ENCODE assay signal across 21 cellular contexts in genomic region chr18:10907749-10908148, GRCh38.
DNase-seq lines count a peak whose midpoint lies in the region; ATAC-seq, FAIRE-seq and TF ChIP-seq lines count a peak whose summit lies in the region.
"Had no signal": no experiment of that assay in that cellular context is flagged by ENCODE, and none has a peak within 500 bp of the region (broad histone marks: within the 10 kb centered on the region; RNA-seq: fewer than 3 reads in every experiment).

No MANE protein-coding gene starts in this region.

- no peaks in the 10 kb centered on the region for H3K79me1 ChIP-seq in IMR-90 (ENCODE audit: low read depth in 1 of 2, low read length in 2 of 2)

- no peaks in the 10 kb centered on the region for H3K9me1 ChIP-seq in IMR-90 (ENCODE audit: insufficient read depth, low read length)

- H3K4ac ChIP-seq in IMR-90 (ENCODE audit: low read depth, low read length) = no peak overlapping the region

- DNase-seq in IMR-90 (no peak), HepG2 (ENCODE audit: low spot score) (no peak), osteoblast (ENCODE audit: insufficient read length, low spot score, missing footprints) (peak; percentile 19), head of caudate nucleus (no peak), SIG-M5 (lab: John Stamatoyannopoulos, UW) (no peak)
- DNase-seq: AML-193; Caco-2; Calu3; CD4-positive, alpha-beta T cell; CD8-positive, alpha-beta T cell; DMS79 treated with DMSO at 0.1 percent for 48 hours; GF-D8 had no signal

- TF ChIP-seq CTCF in IMR-90 (conservative IDR thresholded peaks at IDR 0.05; ENCODE audit: low read depth, low read length) = no peak
- TF ChIP-seq CTCF in HepG2 (CRISPR knock-in tag; IDR thresholded peaks at IDR 0.05) = no peak
- no peak for TF ChIP-seq CTCF in osteoblast (IDR thresholded peaks at IDR 0.05; ENCODE audit: extremely low read depth, low read depth, low read length)

- H3K9ac ChIP-seq in IMR-90 (ENCODE audit: low read depth, low read length) = no peak overlapping the region
- H3K9ac ChIP-seq in HepG2 (ENCODE audit: insufficient read depth, low read depth, low read length) = no peak overlapping the region
- H3K9ac ChIP-seq: BLaER1 treated with 17β-estradiol and CSF1 and Interleukin-3, amounts not matched to agents 10 nM and 100 nM had no signal

- no peak overlapping the region for H3K56ac ChIP-seq in IMR-90 (ENCODE audit: extremely low read depth, insufficient read depth, low read length)

- H4K91ac ChIP-seq in IMR-90 (ENCODE audit: insufficient read depth, low read depth, low read length) = no peak overlapping the region

- CTCF ChIA-PET in IMR-90 (lab: Yijun Ruan, JAX) = no interaction called here
- CTCF ChIA-PET in HepG2 (lab: Yijun Ruan, JAX; ENCODE audit: low intra/inter-chr PET ratio, low total read pairs) = no interaction called here

- intact Hi-C loops in IMR-90 (cut with micrococcal nuclease) = no loop called here
- intact Hi-C loops in HepG2 (cut with micrococcal nuclease; ENCODE audit: unreplicated experiment) = no loop called here
- intact Hi-C loops in head of caudate nucleus (cut with DNase I) = no loop called here

- dilution Hi-C loops in IMR-90 (cut with HindIII; ENCODE audit: low sequenced_read_pairs, unreplicated experiment) = no loop called here

- no peak overlapping the region for H2BK20ac ChIP-seq in IMR-90 (ENCODE audit: low read depth, low read length)

- H3K4me1 ChIP-seq in IMR-90 (ENCODE audit: control insufficient read depth, insufficient read depth, low read length) = no peaks in the 10 kb centered on the region
- peaks cover 38% of the 10 kb centered on the region for H3K4me1 ChIP-seq in HepG2 (ENCODE audit: insufficient read depth, low read length)
- H3K4me1 ChIP-seq in osteoblast (ENCODE audit: insufficient read depth, low read length) = peaks cover 2% of the 10 kb centered on the region
- H3K4me1 ChIP-seq: A549; BLaER1 treated with 17β-estradiol and CSF1 and Interleukin-3, amounts not matched to agents 10 nM and 100 nM; Caco-2 had no signal

- TF ChIP-seq EP300 in HepG2 (IDR thresholded peaks at IDR 0.05; ENCODE audit: low read depth in 2 of 2, low read length in 2 of 2) = no peak
- no peak for TF ChIP-seq EP300 in HepG2 (CRISPR knock-in tag; IDR thresholded peaks at IDR 0.05; ENCODE audit: borderline replicate concordance)

- in situ Hi-C loops in IMR-90 (cut with MboI; ENCODE audit: low sequenced_read_pairs) (no loop called here), HepG2 (cut with HindIII; ENCODE audit: extremely low pct_ligation_motif_present, low pct_unique_long_range_greater_than_20kb) (no loop called here)

- H3K9me3 ChIP-seq in IMR-90 (ENCODE audit: control insufficient read depth, insufficient read depth, low read length) (no peaks in the 10 kb centered on the region), HepG2 (ENCODE audit: low read length) (no peaks in the 10 kb centered on the region), osteoblast (ENCODE audit: low read depth, low read length) (no peaks in the 10 kb centered on the region)
- H3K9me3 ChIP-seq: A549; BLaER1 treated with 17β-estradiol and CSF1 and Interleukin-3, amounts not matched to agents 10 nM and 100 nM; Caco-2 had no signal

- ATAC-seq in IMR-90 (ENCODE audit: low read depth) = no peak
- no peak for ATAC-seq in HepG2
- no peak for ATAC-seq in HG02763 (IDR thresholded peaks at IDR 0.05; ENCODE audit: unreplicated experiment)
- ATAC-seq: A549; CD8-positive, alpha-beta T cell had no signal

- TF ChIP-seq POLR2A in IMR-90 (IDR thresholded peaks at IDR 0.05; ENCODE audit: low read depth, low read length) = no peak
- TF ChIP-seq POLR2A in HepG2 (IDR thresholded peaks at IDR 0.05; ENCODE audit: insufficient read depth in 1 of 2, low read depth in 2 of 2, low read length in 2 of 2) = no peak

- H3K4me2 ChIP-seq in IMR-90 (ENCODE audit: low read depth, low read length) = no peak overlapping the region
- H3K4me2 ChIP-seq in HepG2 (ENCODE audit: low read depth, low read length) = no peak overlapping the region
- H3K4me2 ChIP-seq in osteoblast (ENCODE audit: insufficient read depth, low read length) = no peak overlapping the region
- H3K4me2 ChIP-seq: A549; BLaER1 treated with 17β-estradiol and CSF1 and Interleukin-3, amounts not matched to agents 10 nM and 100 nM had no signal

- H2AK9ac ChIP-seq in IMR-90 (replicated peaks; ENCODE audit: low read depth, low read length, poor library complexity) = no peak overlapping the region

- no peak overlapping the region for H4K8ac ChIP-seq in IMR-90 (ENCODE audit: low read depth in 2 of 2, low read length in 2 of 2)

- H3K4me3 ChIP-seq in IMR-90 (ENCODE audit: insufficient read depth, low read depth, low read length) = no peak overlapping the region
- H3K4me3 ChIP-seq in HepG2 (replicated peaks in 1 of 3; ENCODE audit: insufficient read depth in 1 of 3, low read depth in 2 of 3, low read length in 3 of 3) = no peak overlapping the region
- no peak overlapping the region for H3K4me3 ChIP-seq in osteoblast (ENCODE audit: insufficient read depth, low read length)
- H3K4me3 ChIP-seq: A549; BLaER1 treated with 17β-estradiol and CSF1 and Interleukin-3, amounts not matched to agents 10 nM and 100 nM had no signal

- H2BK15ac ChIP-seq in IMR-90 (ENCODE audit: low read depth, low read length) = no peak overlapping the region

- H2BK120ac ChIP-seq in IMR-90 (ENCODE audit: low read depth, low read length) = no peak overlapping the region

- TF ChIP-seq RAD21 in IMR-90 (IDR thresholded peaks at IDR 0.05; ENCODE audit: low read length) = no peak
- TF ChIP-seq RAD21 in HepG2 (CRISPR knock-in tag; IDR thresholded peaks at IDR 0.05) = no peak

- H3K23ac ChIP-seq in IMR-90 (ENCODE audit: low read depth, low read length) = no peak overlapping the region

- H2AK5ac ChIP-seq in IMR-90 (ENCODE audit: low read depth, low read length) = no peak overlapping the region

- no peaks in the 10 kb centered on the region for H3K79me2 ChIP-seq in HepG2 (ENCODE audit: insufficient read depth, low read length)
- H3K79me2 ChIP-seq in osteoblast (ENCODE audit: insufficient read depth, low read length) = no peaks in the 10 kb centered on the region

- POLR2A ChIA-PET in IMR-90 (lab: Charles Lee; ENCODE audit: unreplicated experiment) (no interaction called here), HepG2 (lab: Yijun Ruan, JAX) (no interaction called here)

- no peak overlapping the region for H3K27ac ChIP-seq in IMR-90 (ENCODE audit: insufficient read depth, low read length)
- peak overlapping the region; percentile 16 for H3K27ac ChIP-seq in HepG2 (ENCODE audit: extremely low read length, insufficient read depth, low read length)
- H3K27ac ChIP-seq in osteoblast (ENCODE audit: low read depth, low read length) = no peak overlapping the region
- H3K27ac ChIP-seq: 22Rv1; A549; BLaER1 treated with 17β-estradiol and CSF1 and Interleukin-3, amounts not matched to agents 10 nM and 100 nM; C4-2B had no signal

- BruUV-seq in IMR-90 (replicated peaks; lab: Mats Ljungman, UMichigan) (no TSS peak), HepG2 (replicated peaks; lab: Mats Ljungman, UMichigan) (no TSS peak)

- WGBS in IMR-90 (ENCODE audit: extremely low coverage in 2 of 2, insufficient read length in 1 of 2), 2 experiments = no CpG with 5 or more reads among the region's 1 CpG
- WGBS in HepG2 (ENCODE audit: low lambda C conversion rate) = 89% methylated on average over 1 of the region's 1 CpG

- no peaks in the 10 kb centered on the region for H3K27me3 ChIP-seq in IMR-90 (ENCODE audit: control insufficient read depth, insufficient read depth, low read length)
- H3K27me3 ChIP-seq in HepG2 (ENCODE audit: control insufficient read depth in 1 of 2, insufficient read depth in 2 of 2, low read length in 2 of 2) = no peaks in the 10 kb centered on the region
- no peaks in the 10 kb centered on the region for H3K27me3 ChIP-seq in osteoblast (ENCODE audit: insufficient read depth, low read length)
- H3K27me3 ChIP-seq: BLaER1 treated with 17β-estradiol and CSF1 and Interleukin-3, amounts not matched to agents 10 nM and 100 nM had no signal

- H4K20me1 ChIP-seq in IMR-90 (ENCODE audit: insufficient read depth, low read length) (no peaks in the 10 kb centered on the region), HepG2 (ENCODE audit: insufficient read depth, low read length) (no peaks in the 10 kb centered on the region), osteoblast (ENCODE audit: insufficient read depth, low read length) (no peaks in the 10 kb centered on the region)
- H4K20me1 ChIP-seq: BLaER1 treated with 17β-estradiol and CSF1 and Interleukin-3, amounts not matched to agents 10 nM and 100 nM had no signal

- H3K14ac ChIP-seq in IMR-90 (replicated peaks; ENCODE audit: low read depth, low read length) = no peak overlapping the region

- no peak overlapping the region for H4K5ac ChIP-seq in IMR-90 (ENCODE audit: low read depth, low read length)

- H3K18ac ChIP-seq in IMR-90 (ENCODE audit: low read depth, low read length) = no peak overlapping the region

- H2AFZ ChIP-seq in IMR-90 (replicated peaks; ENCODE audit: low read length, poor library complexity) (no peak overlapping the region), HepG2 (ENCODE audit: low read length) (no peak overlapping the region), osteoblast (ENCODE audit: low read length) (no peak overlapping the region)

- H2BK5ac ChIP-seq in IMR-90 (ENCODE audit: low read depth, low read length, poor library complexity, severe bottlenecking) = no peak overlapping the region

- FAIRE-seq in HepG2 (lab: Jason Lieb, UNC) = no peak
- FAIRE-seq: A549, D721Med, G401.6, GM12891, GM19239 had no signal

- H3K36me3 ChIP-seq in IMR-90 (ENCODE audit: control insufficient read depth, insufficient read depth, low read length) (peaks cover 3% of the 10 kb centered on the region; the same call in 1 of the 2 replicates), HepG2 (replicated peaks in 1 of 2; ENCODE audit: control insufficient read depth in 1 of 2, insufficient read depth in 2 of 2, low read length in 2 of 2) (no peaks in the 10 kb centered on the region; a peak in 2 of 5 replicates), osteoblast (ENCODE audit: insufficient read depth, low read length) (no peaks in the 10 kb centered on the region)
- H3K36me3 ChIP-seq: BLaER1 treated with 17β-estradiol and CSF1 and Interleukin-3, amounts not matched to agents 10 nM and 100 nM had no signal

TF ChIP-seq in HepG2, 621 proteins besides CTCF, POLR2A, EP300 and RAD21:
- no peak for TF ChIP-seq TCF7L2 (IDR thresholded peaks at IDR 0.05; ENCODE audit: low read depth, low read length)
- no peak for TF ChIP-seq ZNF792 (CRISPR knock-in tag; IDR thresholded peaks at IDR 0.05)
- no peak for TF ChIP-seq ZNF101 (CRISPR knock-in tag; IDR thresholded peaks at IDR 0.05; ENCODE audit: borderline replicate concordance, low read depth)
- no peak for TF ChIP-seq RORA (CRISPR knock-in tag; IDR thresholded peaks at IDR 0.05)
